Comparison of ENCODE assay signal across 19 cellular contexts in genomic region chr9:121354770-121355169, GRCh38. TPM values are rescaled to one million over a fixed set of nuclear protein-coding genes. Genes with fewer than 3 reads are reported as not detected.
DNase-seq lines count a peak whose midpoint lies in the region; ATAC-seq and TF ChIP-seq lines count a peak whose summit lies in the region.
"Had no signal": no experiment of that assay in that cellular context is flagged by ENCODE, and none has a peak within 500 bp of the region (broad histone marks: within the 10 kb centered on the region; RNA-seq: fewer than 3 reads in every experiment).

No MANE protein-coding gene starts in this region.

- H3K4me1 ChIP-seq in colonic mucosa (peaks cover 11% of the 10 kb centered on the region), subcutaneous abdominal adipose tissue (ENCODE audit: control insufficient read depth in 5 of 5, insufficient read depth in 5 of 5, low read length in 5 of 5) (peaks cover 13 to 84% (median 47%) of the 10 kb centered on the region in 5 donors), ovary (ENCODE audit: insufficient read depth) (peaks cover 23% of the 10 kb centered on the region)

- H3K4me3 ChIP-seq in colonic mucosa: no peak overlapping the region
- no peak overlapping the region for H3K4me3 ChIP-seq in subcutaneous abdominal adipose tissue (ENCODE audit: low read depth in 1 of 5, low read length in 5 of 5)
- H3K4me3 ChIP-seq in ovary: no peak overlapping the region
- H3K4me3 ChIP-seq: A549, GM23338, thoracic aorta had no signal

- H3K27ac ChIP-seq in colonic mucosa (peak overlapping the region; percentile 39), subcutaneous abdominal adipose tissue (ENCODE audit: low read depth, low read length) (peak overlapping the region; percentile 56), ovary (peak overlapping the region in 1 of 2 donors; percentile 62)
- H3K27ac ChIP-seq: A549 had no signal

- TF ChIP-seq CTCF in colonic mucosa (IDR thresholded peaks at IDR 0.05) (no peak), ovary (IDR thresholded peaks at IDR 0.05) (no peak)

- no peak for DNase-seq in activated CD4-positive, alpha-beta memory T cell treated with anti-CD3 and anti-CD28 coated beads, Interleukin-2, amount 10 ng/mL, durations not matched to agents 7 days and 5 days
- DNase-seq in activated CD4-positive, alpha-beta memory T cell treated with anti-CD3 and anti-CD28 coated beads for 36 hours: no peak
- no peak for DNase-seq in colonic mucosa
- DNase-seq in myocyte (ENCODE audit: low read depth): peak; percentile 33
- no peak for DNase-seq in ovary
- DNase-seq: activated CD4-positive, CD25-positive, alpha-beta regulatory T cell treated with anti-CD3 and anti-CD28 coated beads, Interleukin-2, amount 50 U/mL, for 72 hours; activated naive CD4-positive, alpha-beta T cell treated with Interleukin-2 at 50 U/mL for 16 hours; C1 segment of cervical spinal cord; glutamatergic neuron; NCI-H187 treated with DMSO at 0.1 percent for 48 hours; nucleus accumbens; SHP77; T-helper 9 cell had no signal

- TF ChIP-seq EP300 in ovary (IDR thresholded peaks at IDR 0.05): no peak

- no peak for TF ChIP-seq POLR2A in ovary (IDR thresholded peaks at IDR 0.05)

- H3K4me1 Mint-ChIP-seq in activated CD4-positive, alpha-beta memory T cell treated with anti-CD3 and anti-CD28 coated beads, Interleukin-2, amount 10 ng/mL, durations not matched to agents 7 days and 5 days: peaks cover 71% of the 10 kb centered on the region
- peaks cover 62% of the 10 kb centered on the region for H3K4me1 Mint-ChIP-seq in activated CD4-positive, alpha-beta memory T cell treated with anti-CD3 and anti-CD28 coated beads for 36 hours (ENCODE audit: low read depth)

- intact Hi-C loops in activated CD4-positive, alpha-beta memory T cell treated with anti-CD3 and anti-CD28 coated beads for 36 hours (cut with micrococcal nuclease): loop anchor here (10.0 kb wide), 1 partner anchor 430 kb away; the partner anchor contains the start of gene TRAF1
- intact Hi-C loops in colonic mucosa (cut with DNase I) (no loop called here), ovary (cut with DNase I) (no loop called here)

- no peaks in the 10 kb centered on the region for H3K27me3 ChIP-seq in colonic mucosa
- no peaks in the 10 kb centered on the region for H3K27me3 ChIP-seq in subcutaneous abdominal adipose tissue (ENCODE audit: control insufficient read depth in 5 of 5, insufficient read depth in 4 of 5, low read length in 5 of 5)
- no peaks in the 10 kb centered on the region for H3K27me3 ChIP-seq in ovary

- peaks cover 52% of the 10 kb centered on the region for H3K36me3 Mint-ChIP-seq in activated CD4-positive, alpha-beta memory T cell treated with anti-CD3 and anti-CD28 coated beads, Interleukin-2, amount 10 ng/mL, durations not matched to agents 7 days and 5 days (ENCODE audit: low read depth)
- H3K36me3 Mint-ChIP-seq in activated CD4-positive, alpha-beta memory T cell treated with anti-CD3 and anti-CD28 coated beads for 36 hours: peaks cover 33% of the 10 kb centered on the region

- no peak overlapping the region for H3K4me3 Mint-ChIP-seq in activated CD4-positive, alpha-beta memory T cell treated with anti-CD3 and anti-CD28 coated beads, Interleukin-2, amount 10 ng/mL, durations not matched to agents 7 days and 5 days
- no peak overlapping the region for H3K4me3 Mint-ChIP-seq in activated CD4-positive, alpha-beta memory T cell treated with anti-CD3 and anti-CD28 coated beads for 36 hours
- H3K4me3 Mint-ChIP-seq: GM23338 had no signal

- 48 to 67% (median 55%) methylated on average over 5 of the region's 5 CpGs for WGBS in ovary, 3 donors

- ATAC-seq in GM19463 (IDR thresholded peaks at IDR 0.05; ENCODE audit: unreplicated experiment) (no peak), GM19351 (IDR thresholded peaks at IDR 0.05; ENCODE audit: unreplicated experiment) (no peak)
- ATAC-seq: A549, GM23338 had no signal

- H3K36me3 ChIP-seq in colonic mucosa (no peaks in the 10 kb centered on the region), subcutaneous abdominal adipose tissue (ENCODE audit: control insufficient read depth in 5 of 5, insufficient read depth in 5 of 5, low read length in 5 of 5) (peaks cover 25 to 49% (median 37%) of the 10 kb centered on the region in 5 donors), ovary (no peaks in the 10 kb centered on the region)

- CTCF ChIA-PET in activated CD4-positive, alpha-beta memory T cell treated with anti-CD3 and anti-CD28 coated beads, Interleukin-2, amount 10 ng/mL, durations not matched to agents 7 days and 5 days (lab: Charles Lee): interaction anchor here (0.7 to 3.2 kb wide), 7 partner anchors 10 to 58 kb away, joined by 3 to 16 read pairs (median 5); no protein-coding TSS in a partner anchor
- CTCF ChIA-PET in activated CD4-positive, alpha-beta memory T cell treated with anti-CD3 and anti-CD28 coated beads for 36 hours (lab: Charles Lee): interaction anchor here (0.7 to 1.2 kb wide), 3 partner anchors 14 to 44 kb away, joined by 3 to 5 read pairs (median 5); no protein-coding TSS in a partner anchor

- peaks cover 2% of the 10 kb centered on the region for H3K9me3 Mint-ChIP-seq in activated CD4-positive, alpha-beta memory T cell treated with anti-CD3 and anti-CD28 coated beads, Interleukin-2, amount 10 ng/mL, durations not matched to agents 7 days and 5 days
- no peaks in the 10 kb centered on the region for H3K9me3 Mint-ChIP-seq in activated CD4-positive, alpha-beta memory T cell treated with anti-CD3 and anti-CD28 coated beads for 36 hours
- H3K9me3 Mint-ChIP-seq: GM23338 had no signal

- H3K27ac Mint-ChIP-seq in activated CD4-positive, alpha-beta memory T cell treated with anti-CD3 and anti-CD28 coated beads, Interleukin-2, amount 10 ng/mL, durations not matched to agents 7 days and 5 days: peak overlapping the region; percentile 62
- no peak overlapping the region for H3K27ac Mint-ChIP-seq in activated CD4-positive, alpha-beta memory T cell treated with anti-CD3 and anti-CD28 coated beads for 36 hours
- H3K27ac Mint-ChIP-seq: GM23338 had no signal

- H3K9me3 ChIP-seq in colonic mucosa (no peaks in the 10 kb centered on the region), subcutaneous abdominal adipose tissue (ENCODE audit: control insufficient read depth in 5 of 5, low read length in 5 of 5) (no peaks in the 10 kb centered on the region), ovary (no peaks in the 10 kb centered on the region)
- H3K9me3 ChIP-seq: A549, thoracic aorta had no signal

- POLR2A ChIA-PET in activated CD4-positive, alpha-beta memory T cell treated with anti-CD3 and anti-CD28 coated beads, Interleukin-2, amount 10 ng/mL, durations not matched to agents 7 days and 5 days (lab: Charles Lee): interaction anchor here (0.7 to 3.7 kb wide), 7 partner anchors 10 to 511 kb away, joined by 3 to 30 read pairs (median 5); no protein-coding TSS in a partner anchor
- POLR2A ChIA-PET in activated CD4-positive, alpha-beta memory T cell treated with anti-CD3 and anti-CD28 coated beads for 36 hours (lab: Charles Lee): interaction anchor here (1.7 kb wide), 1 partner anchor 14 kb away, joined by 7 read pairs; no protein-coding TSS in a partner anchor

- H3K9ac ChIP-seq in colonic mucosa (ENCODE audit: low read depth in 2 of 2, low read length in 2 of 2) (no peak overlapping the region), subcutaneous abdominal adipose tissue (ENCODE audit: low read length in 5 of 5) (no peak overlapping the region)

- no peaks in the 10 kb centered on the region for H3K27me3 Mint-ChIP-seq in activated CD4-positive, alpha-beta memory T cell treated with anti-CD3 and anti-CD28 coated beads, Interleukin-2, amount 10 ng/mL, durations not matched to agents 7 days and 5 days
- H3K27me3 Mint-ChIP-seq in activated CD4-positive, alpha-beta memory T cell treated with anti-CD3 and anti-CD28 coated beads for 36 hours: no peaks in the 10 kb centered on the region

RNA-seq across cellular contexts. Expression of gene STOM, which starts 15.3 kb away (rescaled TPM):
- 100 to 1,000 TPM; 101 to 104 TPM for total RNA-seq in activated CD4-positive, alpha-beta memory T cell treated with anti-CD3 and anti-CD28 coated beads, Interleukin-2, amount 10 ng/mL, durations not matched to agents 7 days and 5 days
- 10 to 100 TPM; 49.8 to 51.9 TPM for total RNA-seq in activated CD4-positive, alpha-beta memory T cell treated with anti-CD3 and anti-CD28 coated beads for 36 hours
- 100 to 1,000 TPM in 1 of 2 donors, 10 to 100 TPM in 1; 58.7 to 110 TPM for total RNA-seq in colonic mucosa
- 30.3 and 31.3 TPM in 2 replicates for total RNA-seq in myocyte
- 28.6 TPM for polyA plus RNA-seq in myocyte (2012)
- 100 to 1,000 TPM in 5 of 7 donors, 10 to 100 TPM in 2; 73.1 to 205 (median 164) TPM for total RNA-seq in ovary
- 100 to 1,000 TPM; 114 to 203 TPM for polyA plus RNA-seq in ovary
